Comparison of ENCODE assay signal across 10 cellular contexts in the genomic region with DNA sequence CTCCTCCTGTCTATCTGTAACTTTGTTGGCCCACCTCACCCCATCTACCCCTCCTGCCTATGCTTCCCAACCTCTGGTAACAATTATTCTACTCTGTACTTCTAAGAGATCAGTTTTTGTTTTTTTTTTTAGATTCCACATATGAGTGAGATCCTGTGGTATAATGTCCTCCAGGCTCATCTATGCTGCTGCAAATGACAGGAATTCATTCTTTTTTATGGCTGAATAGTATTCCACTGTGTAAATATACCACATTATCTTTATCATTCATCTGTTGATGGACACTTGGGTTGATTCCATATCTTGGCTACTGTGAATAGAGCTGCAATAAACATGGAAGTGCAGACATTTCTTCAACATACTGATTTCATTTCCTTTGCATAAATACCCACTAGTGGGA. TPM values are rescaled to one million over a fixed set of nuclear protein-coding genes. Genes with fewer than 3 reads are reported as not detected.
"Had no signal": no experiment of that assay in that cellular context is flagged by ENCODE, and none has a peak within 500 bp of the region (broad histone marks: within the 10 kb centered on the region; RNA-seq: fewer than 3 reads in every experiment).

No MANE protein-coding gene starts in this region.

- FAIRE-seq: HepG2 had no signal

- H3K4me3 ChIP-seq: GM23248, HAP-1 had no signal

- H3K27me3 Mint-ChIP-seq: IgD-negative memory B cell had no signal

- H3K9me3 Mint-ChIP-seq: HFFc6, IgD-negative memory B cell had no signal

- H3K36me3 ChIP-seq: HAP-1 had no signal

- H3K27ac Mint-ChIP-seq: HFFc6, IgD-negative memory B cell had no signal

- H3K27ac ChIP-seq: GM23248, HL-60 had no signal

- DNase-seq: GM23248, GOT3, H7, HFFc6 had no signal

- H3K4me3 Mint-ChIP-seq: HFFc6, IgD-negative memory B cell had no signal

- ATAC-seq: HepG2 had no signal

- H3K9me3 ChIP-seq: HAP-1 had no signal

RNA-seq across cellular contexts. Expression of a gene that starts 29.3 kb away (rescaled TPM):
- total RNA-seq: GM23248, H4, H7, HFFc6, HT1080 had no signal
